26 cellular contexts compared by ENCODE assay signal in genomic region chr14:77143071-77143470, GRCh38. TPM values are rescaled to one million over a fixed set of nuclear protein-coding genes. Genes with fewer than 3 reads are reported as not detected.
DNase-seq lines count a peak whose midpoint lies in the region; ATAC-seq and TF ChIP-seq lines count a peak whose summit lies in the region.
"Had no signal": no experiment of that assay in that cellular context is flagged by ENCODE, and none has a peak within 500 bp of the region (broad histone marks: within the 10 kb centered on the region; RNA-seq: fewer than 3 reads in every experiment).

No MANE protein-coding gene starts in this region.

- H3K9me3 ChIP-seq in HUES48 (ENCODE audit: control insufficient read depth, insufficient read depth, low read length) (no peaks in the 10 kb centered on the region), colonic mucosa (no peaks in the 10 kb centered on the region)
- H3K9me3 ChIP-seq: adrenal gland, breast epithelium, heart left ventricle, left ventricle myocardium inferior, prostate gland had no signal

- H3K27me3 Mint-ChIP-seq in WTC11 (ENCODE audit: low read depth), result peaks cover 4% of the 10 kb centered on the region; the same call in 1 of the 2 replicates
- H3K27me3 Mint-ChIP-seq in natural killer cell treated with Interleukin-12 subunit alpha and Interleukin-12 subunit beta and Interleukin-15 and Interleukin-18, amount 100 ng/mL, for 72 hours, result peaks cover 53 to 67% of the 10 kb centered on the region in 2 donors

- peaks cover 66% of the 10 kb centered on the region for H3K4me1 Mint-ChIP-seq in WTC11
- peaks cover 4 to 8% of the 10 kb centered on the region in 2 donors for H3K4me1 Mint-ChIP-seq in natural killer cell treated with Interleukin-12 subunit alpha and Interleukin-12 subunit beta and Interleukin-15 and Interleukin-18, amount 100 ng/mL, for 72 hours (ENCODE audit: low read depth in 2 of 2)

- H3K4me3 ChIP-seq in HUES48 (ENCODE audit: low read depth, low read length) (peak overlapping the region; percentile 72), colonic mucosa (no peak overlapping the region)
- H3K4me3 ChIP-seq: adrenal gland, breast epithelium, GM12878, heart left ventricle, left ventricle myocardium inferior, neural progenitor cell, prostate gland had no signal

- intact Hi-C loops in colonic mucosa (cut with DNase I), result no loop called here

- H3K27me3 ChIP-seq in HUES48 (ENCODE audit: control insufficient read depth, insufficient read depth, low read length), result peaks cover 18% of the 10 kb centered on the region
- peaks cover 45% of the 10 kb centered on the region for H3K27me3 ChIP-seq in colonic mucosa

- CTCF ChIA-PET in WTC11 (lab: Charles Lee), result interaction anchor here (0.9 to 8.3 kb wide), 19 partner anchors 9 to 173 kb away, joined by 3 to 147 read pairs (median 5); partner anchors contain the start of gene TMEM63C

- peaks cover 56% of the 10 kb centered on the region for H3K4me1 ChIP-seq in HUES48 (ENCODE audit: control insufficient read depth, insufficient read depth, low read length)
- peaks cover 20% of the 10 kb centered on the region for H3K4me1 ChIP-seq in colonic mucosa

- peak overlapping the region; percentile 88 for H3K4me3 Mint-ChIP-seq in WTC11
- H3K4me3 Mint-ChIP-seq in natural killer cell treated with Interleukin-12 subunit alpha and Interleukin-12 subunit beta and Interleukin-15 and Interleukin-18, amount 100 ng/mL, for 72 hours, result no peak overlapping the region
- H3K4me3 Mint-ChIP-seq: dendritic cell treated with granulocyte-macrophage colony-stimulating factor and Interleukin-4, amounts not matched to agents 40 ng/mL and 50 ng/mL, for 4 days; stimulated activated effector memory CD8-positive, alpha-beta T cell treated with anti-CD3 and anti-CD28 coated beads, Interleukin-12 subunit alpha, Interleukin-12 subunit beta, amount 100 ng/mL, for 72 hours had no signal

- H3K36me3 Mint-ChIP-seq in WTC11, result peaks cover 6% of the 10 kb centered on the region
- no peaks in the 10 kb centered on the region for H3K36me3 Mint-ChIP-seq in natural killer cell treated with Interleukin-12 subunit alpha and Interleukin-12 subunit beta and Interleukin-15 and Interleukin-18, amount 100 ng/mL, for 72 hours
- H3K36me3 Mint-ChIP-seq: neural progenitor cell; stimulated activated effector memory CD8-positive, alpha-beta T cell treated with anti-CD3 and anti-CD28 coated beads, Interleukin-12 subunit alpha, Interleukin-12 subunit beta, amount 100 ng/mL, for 72 hours had no signal

- H3K27ac Mint-ChIP-seq in WTC11, result peak overlapping the region; percentile 80
- no peak overlapping the region for H3K27ac Mint-ChIP-seq in natural killer cell treated with Interleukin-12 subunit alpha and Interleukin-12 subunit beta and Interleukin-15 and Interleukin-18, amount 100 ng/mL, for 72 hours
- H3K27ac Mint-ChIP-seq: CD14-positive monocyte; dendritic cell treated with granulocyte-macrophage colony-stimulating factor and Interleukin-4, amounts not matched to agents 40 ng/mL and 50 ng/mL, for 4 days; neural progenitor cell; stimulated activated effector memory CD8-positive, alpha-beta T cell treated with anti-CD3 and anti-CD28 coated beads, Interleukin-12 subunit alpha, Interleukin-12 subunit beta, amount 100 ng/mL, for 72 hours had no signal

- DNase-seq in D341Med (ENCODE audit: low spot score), result peak; percentile 62
- no peak for DNase-seq in WTC11 (ENCODE audit: low spot score)
- DNase-seq in medulla oblongata (ENCODE audit: extremely low spot score), result peak; percentile 22
- DNase-seq in colonic mucosa, result no peak
- no peak for DNase-seq in natural killer cell treated with Interleukin-12 subunit alpha and Interleukin-12 subunit beta and Interleukin-15 and Interleukin-18, amount 100 ng/mL, for 72 hours (ENCODE audit: low spot score)
- DNase-seq: activated T-cell treated with anti-CD3 and anti-CD28 coated beads, Interleukin-2, amount 50 U/mL, for 1 hour; adrenal gland; heart left ventricle; IMR-90; left ventricle myocardium inferior; NCI-H1417; NCI-H526; stimulated activated CD4-positive, alpha-beta T cell treated with anti-CD3 and anti-CD28 coated beads, Interleukin-1b, Interleukin-23, amount 100 ng/mL, for 48 hours; T1000 had no signal

- peaks cover 9% of the 10 kb centered on the region for H3K36me3 ChIP-seq in HUES48 (ENCODE audit: control insufficient read depth, insufficient read depth, low read length)
- H3K36me3 ChIP-seq in colonic mucosa, result no peaks in the 10 kb centered on the region
- H3K36me3 ChIP-seq: adrenal gland, breast epithelium, heart left ventricle, left ventricle myocardium inferior, neural progenitor cell, prostate gland had no signal

- H3K9ac ChIP-seq in HUES48 (ENCODE audit: low read depth, low read length), result no peak overlapping the region
- H3K9ac ChIP-seq in colonic mucosa (ENCODE audit: low read depth in 2 of 2, low read length in 2 of 2), result no peak overlapping the region
- H3K9ac ChIP-seq: neural progenitor cell had no signal

- ATAC-seq in WTC11, result no peak
- no peak for ATAC-seq in GM21786 (IDR thresholded peaks at IDR 0.05; ENCODE audit: unreplicated experiment)
- ATAC-seq in HG03135 (IDR thresholded peaks at IDR 0.05; ENCODE audit: unreplicated experiment), result no peak
- no peak for ATAC-seq in natural killer cell treated with Interleukin-12 subunit alpha and Interleukin-12 subunit beta and Interleukin-15 and Interleukin-18, amount 100 ng/mL, for 72 hours
- ATAC-seq: activated CD4-positive, CD25-positive, alpha-beta regulatory T cell treated with anti-CD3 and anti-CD28 coated beads, Interleukin-2, amount 50 U/mL, for 24 hours; GM12878; heart left ventricle; stimulated activated effector memory CD8-positive, alpha-beta T cell treated with anti-CD3 and anti-CD28 coated beads, Interleukin-12 subunit alpha, Interleukin-12 subunit beta, amount 100 ng/mL, for 72 hours had no signal

- POLR2A ChIA-PET in WTC11 (lab: Charles Lee), result interaction anchor here (1.0 to 1.2 kb wide), 2 partner anchors 9 to 32 kb away, joined by 3 to 4 read pairs; no protein-coding TSS in a partner anchor

- TF ChIP-seq CTCF in WTC11 (IDR thresholded peaks at IDR 0.05) (no peak), colonic mucosa (IDR thresholded peaks at IDR 0.05) (no peak)

- peak overlapping the region; percentile 48 for H3K27ac ChIP-seq in HUES48 (ENCODE audit: low read depth, low read length)
- no peak overlapping the region for H3K27ac ChIP-seq in colonic mucosa
- H3K27ac ChIP-seq: adrenal gland, breast epithelium, heart left ventricle, left ventricle myocardium inferior, neural progenitor cell, prostate gland had no signal

- H3K9me3 Mint-ChIP-seq in WTC11, result no peaks in the 10 kb centered on the region
- no peaks in the 10 kb centered on the region for H3K9me3 Mint-ChIP-seq in natural killer cell treated with Interleukin-12 subunit alpha and Interleukin-12 subunit beta and Interleukin-15 and Interleukin-18, amount 100 ng/mL, for 72 hours
- H3K9me3 Mint-ChIP-seq: dendritic cell treated with granulocyte-macrophage colony-stimulating factor and Interleukin-4, amounts not matched to agents 40 ng/mL and 50 ng/mL, for 4 days; neural progenitor cell; stimulated activated effector memory CD8-positive, alpha-beta T cell treated with anti-CD3 and anti-CD28 coated beads, Interleukin-12 subunit alpha, Interleukin-12 subunit beta, amount 100 ng/mL, for 72 hours had no signal

TF ChIP-seq in WTC11, 78 proteins besides CTCF, POLR2A, EP300 and RAD21 (continues in another document):
- TF ChIP-seq PRDM15 (CRISPR knock-in tag; IDR thresholded peaks at IDR 0.05) (no peak), ETV6 (CRISPR knock-in tag; IDR thresholded peaks at IDR 0.05) (peak; percentile 75), RELA (CRISPR knock-in tag; IDR thresholded peaks at IDR 0.05; ENCODE audit: borderline replicate concordance) (no peak), GRHL2 (CRISPR knock-in tag; IDR thresholded peaks at IDR 0.05; ENCODE audit: insufficient replicate concordance, severe bottlenecking) (no peak)

RNA-seq across cellular contexts. Expression of gene ZDHHC22, which starts 1.5 kb away (rescaled TPM):
- 38.6 to 47.7 TPM (median 39.3 TPM) in 3 replicates for total RNA-seq in WTC11 (2021)
- under 1 TPM; 0.07 to 0.42 TPM for total RNA-seq in colonic mucosa
- total RNA-seq in natural killer cell treated with Interleukin-12 subunit alpha and Interleukin-12 subunit beta and Interleukin-15 and Interleukin-18, amount 100 ng/mL, for 72 hours, result not detected
- total RNA-seq: breast epithelium, GM12878, IMR-90, left ventricle myocardium inferior, mononuclear cell had no signal

RNA-seq across cellular contexts. Expression of gene TMEM63C, which starts 38.5 kb away (rescaled TPM):
- total RNA-seq in WTC11 (2021), result 3.6 to 8.8 TPM (median 6.0 TPM) in 3 replicates
- 10 to 100 TPM in 1 of 2 donors, 1 to 10 TPM in 1; 5.9 to 13.2 TPM for total RNA-seq in colonic mucosa
- total RNA-seq in natural killer cell treated with Interleukin-12 subunit alpha and Interleukin-12 subunit beta and Interleukin-15 and Interleukin-18, amount 100 ng/mL, for 72 hours, result under 1 TPM; 0.12 to 0.84 TPM

RNA-seq across cellular contexts. Expression of gene CIPC, which starts 45.0 kb away (rescaled TPM):
- 22.5 to 25.4 TPM (median 24.2 TPM) in 3 replicates for total RNA-seq in WTC11 (2021)
- 10 to 100 TPM; 18.2 to 38.4 TPM for total RNA-seq in colonic mucosa
- 10 to 100 TPM; 11.8 to 19.6 TPM for total RNA-seq in natural killer cell treated with Interleukin-12 subunit alpha and Interleukin-12 subunit beta and Interleukin-15 and Interleukin-18, amount 100 ng/mL, for 72 hours

Comparison
In these comparisons a context has a peak if more than half of its experiments do, and no peak if none do; other contexts are left out.
1. DNase-seq: peak in D341Med (single experiment) and medulla oblongata (single experiment); none in WTC11 (single experiment), colonic mucosa (single experiment) and natural killer cell treated with Interleukin-12 subunit alpha and Interleukin-12 subunit beta and Interleukin-15 and Interleukin-18, amount 100 ng/mL, for 72 hours (single experiment).
2. RNA of gene ZDHHC22, which starts 1.5 kb away (total RNA-seq): 38.6 to 47.7 TPM in WTC11; 0.07 to 0.42 TPM in colonic mucosa and not detected in natural killer cell treated with Interleukin-12 subunit alpha and Interleukin-12 subunit beta and Interleukin-15 and Interleukin-18, amount 100 ng/mL, for 72 hours; every median in the first group is over 10 times any median in the second.